In genomic region chr22:38067771-38068360, GRCh38 we compare ENCODE assay signal across 2 cellular contexts.
TF ChIP-seq lines count a peak whose summit lies in the region.

No MANE protein-coding gene starts in this region.

TF ChIP-seq in SK-N-SH, 30 proteins besides CTCF, POLR2A, EP300 and RAD21 (continued from another document):
- TF ChIP-seq USF2 (IDR thresholded peaks at IDR 0.05; ENCODE audit: borderline replicate concordance, low read depth, low read length) (no peak), FOXM1 (IDR thresholded peaks at IDR 0.05; ENCODE audit: low read depth) (no peak)
TF ChIP-seq in SK-N-SH: peak in this region for 0.

TF ChIP-seq in SK-N-SH treated with all-trans-retinoic acid at 6 μM for 48 hours, 23 proteins besides CTCF, POLR2A, EP300 and RAD21 (continued from another document):
- TF ChIP-seq SNAI2 (CRISPR knock-in tag; IDR thresholded peaks at IDR 0.05) (no peak), ZC3H10 (CRISPR knock-in tag; IDR thresholded peaks at IDR 0.05) (no peak), ARNTL (CRISPR knock-in tag; IDR thresholded peaks at IDR 0.05; ENCODE audit: borderline replicate concordance, low read depth) (no peak), TOX (CRISPR knock-in tag; IDR thresholded peaks at IDR 0.05; ENCODE audit: borderline replicate concordance) (no peak), POU6F1 (CRISPR knock-in tag; IDR thresholded peaks at IDR 0.05; ENCODE audit: borderline replicate concordance, low read depth) (no peak), TSHZ2 (CRISPR knock-in tag; IDR thresholded peaks at IDR 0.05) (no peak), ZNF8 (CRISPR knock-in tag; IDR thresholded peaks at IDR 0.05) (no peak), ZFP3 (CRISPR knock-in tag; IDR thresholded peaks at IDR 0.05) (no peak), ZFP30 (CRISPR knock-in tag; IDR thresholded peaks at IDR 0.05) (no peak), ISL1 (CRISPR knock-in tag; IDR thresholded peaks at IDR 0.05) (no peak)
